In the genomic region with DNA sequence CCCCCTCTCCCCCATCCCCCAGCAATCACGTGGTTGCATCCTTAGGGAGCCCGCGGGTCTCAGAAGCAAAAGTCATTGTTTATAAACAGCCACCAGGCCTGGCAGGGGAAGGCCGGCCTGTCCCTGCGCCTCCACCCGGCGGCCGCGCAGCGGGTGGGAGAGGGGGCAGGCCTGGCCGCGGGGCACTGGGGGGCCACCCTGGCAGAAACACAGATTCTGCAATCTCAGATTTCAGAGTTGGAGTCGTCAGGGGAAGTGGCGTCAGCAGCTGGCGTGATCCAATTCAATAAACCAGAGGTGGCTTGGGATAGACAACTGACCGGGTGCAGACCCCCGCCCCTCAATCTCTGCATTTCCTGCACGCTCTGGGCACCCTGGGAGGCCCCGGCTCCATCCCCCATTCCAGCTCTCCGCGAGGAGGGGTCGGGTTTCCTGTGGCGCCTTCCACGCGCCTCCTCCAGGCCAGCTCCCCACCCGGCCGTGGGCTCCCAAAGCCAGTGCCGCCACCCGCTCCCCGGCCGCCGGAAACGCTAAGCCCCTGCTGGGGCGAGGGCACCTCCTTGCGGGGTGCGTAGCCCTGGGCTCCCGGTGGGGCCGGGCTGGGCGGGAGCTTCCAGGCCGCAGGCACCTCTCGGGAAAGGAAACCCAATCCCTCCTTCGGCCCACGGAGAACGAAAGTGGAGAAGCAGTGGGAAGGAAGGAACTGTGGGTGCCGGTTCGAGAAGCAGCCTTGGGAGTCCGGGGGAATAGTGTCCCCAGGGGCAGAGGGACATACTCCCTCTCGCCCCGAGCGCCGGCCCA, we compare ENCODE assay signal across 8 cellular contexts. TPM values are rescaled to one million over a fixed set of nuclear protein-coding genes. Genes with fewer than 3 reads are reported as not detected.
DNase-seq lines count a peak whose midpoint lies in the region; ATAC-seq and TF ChIP-seq lines count a peak whose summit lies in the region.

No MANE protein-coding gene starts in this region.

- no peak overlapping the region for H3K27ac Mint-ChIP-seq in CD4-positive, alpha-beta T cell

- H3K9me3 ChIP-seq in CD4-positive, alpha-beta T cell (ENCODE audit: control insufficient read depth, low read length): no peaks in the 10 kb centered on the region
- no peaks in the 10 kb centered on the region for H3K9me3 ChIP-seq in right cardiac atrium (ENCODE audit: control insufficient read depth, low read length)

- H3K27me3 ChIP-seq in CD4-positive, alpha-beta T cell (ENCODE audit: control insufficient read depth, insufficient read depth, low read length): peaks cover 23% of the 10 kb centered on the region
- no peaks in the 10 kb centered on the region for H3K27me3 ChIP-seq in right cardiac atrium (ENCODE audit: control insufficient read depth, insufficient read depth)

- peaks cover 11% of the 10 kb centered on the region for H3K4me1 Mint-ChIP-seq in CD4-positive, alpha-beta T cell (ENCODE audit: low read depth)

- peaks cover 19% of the 10 kb centered on the region for H3K27me3 Mint-ChIP-seq in CD4-positive, alpha-beta T cell

- peaks cover 6% of the 10 kb centered on the region for H3K4me1 ChIP-seq in right cardiac atrium (ENCODE audit: control insufficient read depth, insufficient read depth, low read length)

- no peak for DNase-seq in CD4-positive, alpha-beta T cell
- DNase-seq in HuH-7 (ENCODE audit: low spot score): peak; percentile 63
- peak in 2 of 3 donors; percentile 75 to 80 for DNase-seq in right cardiac atrium
- peak; percentile 88 for DNase-seq in retina
- DNase-seq in stimulated activated CD4-positive, alpha-beta T cell treated with anti-CD3 and anti-CD28 coated beads, Interleukin-4, amount 100 ng/mL, for 24 hours: no peak

- POLR2A ChIA-PET in CD4-positive, alpha-beta T cell (lab: Charles Lee): interaction anchor here (1.6 to 2.4 kb wide), 2 partner anchors 21 to 25 kb away, joined by 7 to 20 read pairs; no protein-coding TSS in a partner anchor

- CTCF ChIA-PET in CD4-positive, alpha-beta T cell (lab: Charles Lee): no interaction called here

- intact Hi-C loops in CD4-positive, alpha-beta T cell (cut with DNase I, micrococcal nuclease): loop anchor here in 1 of 2 experiments (2.0 kb wide), 2 partner anchors 23 to 37 kb away; no protein-coding TSS in a partner anchor
- intact Hi-C loops in right cardiac atrium (cut with DNase I): no loop called here

- ATAC-seq in CD4-positive, alpha-beta T cell (ENCODE audit: poor library complexity): no peak
- ATAC-seq in right cardiac atrium (peak; percentile 3 to 27), GM21786 (IDR thresholded peaks at IDR 0.05; ENCODE audit: unreplicated experiment) (no peak), HG03196 (IDR thresholded peaks at IDR 0.05; ENCODE audit: unreplicated experiment) (no peak)

- peak overlapping the region; percentile 81 for H3K4me3 Mint-ChIP-seq in CD4-positive, alpha-beta T cell

- H3K27ac ChIP-seq in CD4-positive, alpha-beta T cell (ENCODE audit: low read depth, low read length): no peak overlapping the region
- H3K27ac ChIP-seq in angular gyrus (ENCODE audit: low read depth, low read length) (peak overlapping the region; percentile 92), right cardiac atrium (ENCODE audit: low read length) (no peak overlapping the region)

- peak overlapping the region; percentile 65 for H3K4me3 ChIP-seq in right cardiac atrium (ENCODE audit: low read length)

- H3K9me3 Mint-ChIP-seq in CD4-positive, alpha-beta T cell: no peaks in the 10 kb centered on the region

- H3K36me3 Mint-ChIP-seq in CD4-positive, alpha-beta T cell (ENCODE audit: low read depth): no peaks in the 10 kb centered on the region

- 5% methylated on average over 51 of the region's 51 CpGs for WGBS in right cardiac atrium

- no peak for TF ChIP-seq CTCF in CD4-positive, alpha-beta T cell (IDR thresholded peaks at IDR 0.05)

RNA-seq across cellular contexts. Expression of a gene that starts 1.1 kb away (rescaled TPM):
- 100 to 1,000 TPM in 1 of 2 experiments, 10 to 100 TPM in 1; 98.8 to 104 TPM for total RNA-seq in CD4-positive, alpha-beta T cell
- total RNA-seq in right cardiac atrium: 10 to 100 TPM in 3 of 4 donors, 1 to 10 TPM in 1; 6.6 to 12.0 (median 10.4) TPM
- 5.9 TPM for polyA plus RNA-seq in right cardiac atrium

Comparison
In these comparisons a context has a peak if more than half of its experiments do, and no peak if none do; other contexts are left out.
1. ATAC-seq: peak in right cardiac atrium (2 of 2); none in CD4-positive, alpha-beta T cell (single experiment), GM21786 (single experiment) and HG03196 (single experiment).
2. DNase-seq: peak in HuH-7 (single experiment), right cardiac atrium (2 of 3) and retina (single experiment); none in CD4-positive, alpha-beta T cell (0 of 10) and stimulated activated CD4-positive, alpha-beta T cell treated with anti-CD3 and anti-CD28 coated beads, Interleukin-4, amount 100 ng/mL, for 24 hours (single experiment).
3. RNA of a gene that starts 1.1 kb away (total RNA-seq): 98.8 to 104 TPM in CD4-positive, alpha-beta T cell; 6.6 to 12.0 TPM in right cardiac atrium; every median in the first group is over 4 times any median in the second.